8 cellular contexts compared by ENCODE assay signal in the genomic region with DNA sequence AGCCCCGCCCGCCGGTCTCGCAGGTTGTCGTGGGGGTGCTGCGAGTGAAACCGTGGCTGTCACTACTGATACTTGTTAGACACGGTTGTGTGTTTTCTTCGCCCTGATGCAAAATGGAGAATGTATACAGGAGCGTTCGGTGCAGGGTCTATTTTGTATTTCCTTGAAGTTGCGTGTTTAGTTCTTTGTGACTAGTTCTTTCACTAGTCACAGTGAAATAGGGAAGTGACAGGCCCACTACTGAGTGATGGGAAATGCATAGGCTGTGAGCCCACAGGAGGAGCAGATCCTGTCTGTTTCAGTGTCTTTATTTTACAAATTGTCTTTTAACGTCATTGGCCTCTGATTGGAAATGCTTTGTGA. TPM values are rescaled to one million over a fixed set of nuclear protein-coding genes. Genes with fewer than 3 reads are reported as not detected.
A peak's percentile ranks its signal among the peaks of the same experiment; 100 is the strongest.
DNase-seq lines count a peak whose midpoint lies in the region; ATAC-seq and TF ChIP-seq lines count a peak whose summit lies in the region.

No MANE protein-coding gene starts in this region.

- H3K36me3 Mint-ChIP-seq in Caco-2 (ENCODE audit: insufficient read depth, unreplicated experiment): peaks cover 5% of the 10 kb centered on the region
- H3K36me3 Mint-ChIP-seq in activated CD4-positive, alpha-beta memory T cell treated with anti-CD3 and anti-CD28 coated beads for 36 hours: no peaks in the 10 kb centered on the region

- CTCF ChIA-PET in Caco-2 (lab: Charles Lee): interaction anchor here (1.0 kb wide), 2 partner anchors 11 to 61 kb away, joined by 5 read pairs; a partner anchor contains a TSS
- CTCF ChIA-PET in activated CD4-positive, alpha-beta memory T cell treated with anti-CD3 and anti-CD28 coated beads for 36 hours (lab: Charles Lee): interaction anchor here (0.7 to 1.7 kb wide), 8 partner anchors 10 to 272 kb away, joined by 3 to 5 read pairs (median 3); a partner anchor contains a TSS

- peak overlapping the region; percentile 77 to 93 (median 88) for H3K27ac ChIP-seq in spleen

- WGBS in spleen, 5 donors: 0 to 1% (median 1%) methylated on average over 9 to 13 of the region's 13 CpGs

- POLR2A ChIA-PET in Caco-2 (lab: Charles Lee): interaction anchor here (0.6 to 1.3 kb wide), 4 partner anchors 11 to 117 kb away, joined by 3 to 14 read pairs (median 8); a partner anchor contains a TSS
- POLR2A ChIA-PET in activated CD4-positive, alpha-beta memory T cell treated with anti-CD3 and anti-CD28 coated beads for 36 hours (lab: Charles Lee): interaction anchor here (1.0 to 2.1 kb wide), 4 partner anchors 10 to 113 kb away, joined by 4 to 11 read pairs (median 4); a partner anchor contains a TSS

- H3K9me3 ChIP-seq in Caco-2: no peaks in the 10 kb centered on the region
- no peaks in the 10 kb centered on the region for H3K9me3 ChIP-seq in spleen

- BruUV-seq in Caco-2 (replicated peaks; lab: Mats Ljungman, UMichigan): TSS peak; percentile 52

- DNase-seq in Caco-2 (no peak), GM20000 (ENCODE audit: low spot score) (peak; percentile 39), hepatic stellate cell (ENCODE audit: low spot score) (peak; percentile 9), spleen (no peak), NCI-H1436 (lab: John Stamatoyannopoulos, UW) (no peak), NCI-H146 treated with DMSO at 0.1 percent for 48 hours (lab: John Stamatoyannopoulos, UW; ENCODE audit: unreplicated experiment) (no peak)
- peak; percentile 39 for DNase-seq in activated CD4-positive, alpha-beta memory T cell treated with anti-CD3 and anti-CD28 coated beads for 36 hours

- H3K36me3 ChIP-seq in Caco-2 (ENCODE audit: control insufficient read depth, insufficient read depth, low read length): no peaks in the 10 kb centered on the region
- H3K36me3 ChIP-seq in spleen: peaks cover 0 to 14% (median under 1%) of the 10 kb centered on the region in 6 donors

- H3K9me3 Mint-ChIP-seq in Caco-2 (ENCODE audit: unreplicated experiment): no peaks in the 10 kb centered on the region
- H3K9me3 Mint-ChIP-seq in activated CD4-positive, alpha-beta memory T cell treated with anti-CD3 and anti-CD28 coated beads for 36 hours: no peaks in the 10 kb centered on the region

- ATAC-seq in HG03565 (IDR thresholded peaks at IDR 0.05; ENCODE audit: unreplicated experiment): peak; percentile 34

- peak overlapping the region; percentile 95 for H3K4me3 Mint-ChIP-seq in Caco-2 (ENCODE audit: unreplicated experiment)
- H3K4me3 Mint-ChIP-seq in activated CD4-positive, alpha-beta memory T cell treated with anti-CD3 and anti-CD28 coated beads for 36 hours: peak overlapping the region; percentile 93

- H3K27ac Mint-ChIP-seq in Caco-2 (ENCODE audit: unreplicated experiment): peak overlapping the region; percentile 86
- H3K27ac Mint-ChIP-seq in activated CD4-positive, alpha-beta memory T cell treated with anti-CD3 and anti-CD28 coated beads for 36 hours: peak overlapping the region; percentile 73

- intact Hi-C loops in Caco-2 (cut with micrococcal nuclease; ENCODE audit: unreplicated experiment) (loop anchor here (5.0 kb wide), 1 partner anchor 115 kb away; no protein-coding TSS in a partner anchor), spleen (cut with DNase I; ENCODE audit: low total_unique reads) (no loop called here)
- intact Hi-C loops in activated CD4-positive, alpha-beta memory T cell treated with anti-CD3 and anti-CD28 coated beads for 36 hours (cut with micrococcal nuclease): loop anchor here (5.0 kb wide), 2 partner anchors 340 to 385 kb away; a partner anchor contains a TSS

- no peak for TF ChIP-seq CTCF in Caco-2 (IDR thresholded peaks at IDR 0.05; ENCODE audit: insufficient read depth in 1 of 2, low read depth in 1 of 2, low read length in 1 of 2, severe bottlenecking in 1 of 2, unreplicated experiment in 1 of 2)
- TF ChIP-seq CTCF in GM20000 (IDR thresholded peaks at IDR 0.05; ENCODE audit: extremely low read depth, missing control alignments): no peak
- TF ChIP-seq CTCF in spleen (IDR thresholded peaks at IDR 0.05 in 8 of 11, conservative IDR thresholded peaks at IDR 0.05 in 3 of 11): no peak

- H3K4me3 ChIP-seq in Caco-2 (ENCODE audit: low read depth, low read length) (peak overlapping the region; percentile 65), spleen (peak overlapping the region; percentile 90 to 100 (median 96))

- no peaks in the 10 kb centered on the region for H3K27me3 Mint-ChIP-seq in Caco-2 (ENCODE audit: insufficient read depth, unreplicated experiment)
- H3K27me3 Mint-ChIP-seq in activated CD4-positive, alpha-beta memory T cell treated with anti-CD3 and anti-CD28 coated beads for 36 hours: peaks cover 2% of the 10 kb centered on the region

- no peak for TF ChIP-seq POLR2A in spleen (IDR thresholded peaks at IDR 0.05)

- H3K4me1 Mint-ChIP-seq in Caco-2 (ENCODE audit: low read depth, unreplicated experiment): peaks cover 12% of the 10 kb centered on the region
- peaks cover 21% of the 10 kb centered on the region for H3K4me1 Mint-ChIP-seq in activated CD4-positive, alpha-beta memory T cell treated with anti-CD3 and anti-CD28 coated beads for 36 hours (ENCODE audit: low read depth)

- no peaks in the 10 kb centered on the region for H3K27me3 ChIP-seq in Caco-2 (replicated peaks; ENCODE audit: control insufficient read depth, insufficient read depth, low read length)
- no peaks in the 10 kb centered on the region for H3K27me3 ChIP-seq in spleen (replicated peaks in 1 of 7)

- H3K4me1 ChIP-seq in Caco-2 (no peaks in the 10 kb centered on the region; the same call in 1 of the 2 replicates), spleen (peaks cover 6 to 34% (median 20%) of the 10 kb centered on the region in 6 donors)

RNA-seq across cellular contexts. Expression of a gene that starts 0.7 kb away (rescaled TPM):
- total RNA-seq in Caco-2 (2022) (15.5 and 16.8 TPM in 2 replicates), spleen (10 to 100 TPM; 13.5 to 18.1 (median 15.2) TPM)
- 10 to 100 TPM; 17.5 to 17.8 TPM for total RNA-seq in activated CD4-positive, alpha-beta memory T cell treated with anti-CD3 and anti-CD28 coated beads for 36 hours
- polyA plus RNA-seq in spleen: 1 to 10 TPM; 6.1 to 7.6 (median 6.7) TPM

RNA-seq across cellular contexts. Expression of a gene that starts 10.6 kb away (rescaled TPM):
- 28.1 and 29.9 TPM in 2 replicates for total RNA-seq in Caco-2 (2022)
- 10 to 100 TPM; 28.2 to 33.1 TPM for total RNA-seq in activated CD4-positive, alpha-beta memory T cell treated with anti-CD3 and anti-CD28 coated beads for 36 hours
- total RNA-seq in spleen: 10 to 100 TPM; 16.1 to 27.1 (median 18.0) TPM
- 10 to 100 TPM; 15.3 to 18.2 (median 16.3) TPM for polyA plus RNA-seq in spleen

RNA-seq across cellular contexts. Expression of a gene that starts 58.1 kb away (rescaled TPM):
- 13.6 and 13.7 TPM in 2 replicates for total RNA-seq in Caco-2 (2022)
- 10 to 100 TPM; 25.3 to 25.5 TPM for total RNA-seq in activated CD4-positive, alpha-beta memory T cell treated with anti-CD3 and anti-CD28 coated beads for 36 hours
- total RNA-seq in spleen: 10 to 100 TPM; 43.8 to 94.0 (median 68.9) TPM
- 10 to 100 TPM; 13.3 to 35.2 (median 20.0) TPM for polyA plus RNA-seq in spleen

Comparison
In these comparisons a context has a peak if more than half of its experiments do, and no peak if none do; other contexts are left out.
1. DNase-seq: peak in GM20000 (single experiment), activated CD4-positive, alpha-beta memory T cell treated with anti-CD3 and anti-CD28 coated beads for 36 hours (single experiment) and hepatic stellate cell (single experiment); none in Caco-2 (0 of 2), spleen (single experiment), NCI-H1436 (single experiment) and NCI-H146 treated with DMSO at 0.1 percent for 48 hours (single experiment).